Comparison of ENCODE assay signal across 8 cellular contexts in genomic region chr19:56142087-56142787, GRCh38.
A peak's percentile ranks its signal among the peaks of the same experiment; 100 is the strongest.
DNase-seq lines count a peak whose midpoint lies in the region; ATAC-seq, FAIRE-seq and TF ChIP-seq lines count a peak whose summit lies in the region.

No MANE protein-coding gene starts in this region.

- H3K4me2 ChIP-seq in parathyroid adenoma (ENCODE audit: low read length), result peak overlapping the region; percentile 57

- TF ChIP-seq CTCF in epithelial cell of esophagus (IDR thresholded peaks at IDR 0.05; ENCODE audit: insufficient read depth, low read depth, low read length, missing control alignments) (no peak), parathyroid adenoma (IDR thresholded peaks at IDR 0.05) (no peak)

- H3K4me1 ChIP-seq in parathyroid adenoma, result no peaks in the 10 kb centered on the region

- no peaks in the 10 kb centered on the region for H3K36me3 ChIP-seq in parathyroid adenoma (ENCODE audit: control insufficient read depth, insufficient read depth, low read length)

- DNase-seq in ELF-1 (ENCODE audit: low read depth, low spot score) (peak; percentile 72), NCI-H69 (lab: John Stamatoyannopoulos, UW) (peak; percentile 75), epithelial cell of esophagus (ENCODE audit: low read depth) (peak; percentile 31), HTR-8/SVneo (ENCODE audit: insufficient read length, low spot score) (no peak), SHP77 treated with DMSO at 0.1 percent for 48 hours (lab: John Stamatoyannopoulos, UW) (no peak), head of caudate nucleus (no peak)

- H3K27me3 ChIP-seq in parathyroid adenoma (ENCODE audit: control insufficient read depth, insufficient read depth, low read length), result no peaks in the 10 kb centered on the region

- H3K9me3 ChIP-seq in parathyroid adenoma (ENCODE audit: control insufficient read depth, low read length), result no peaks in the 10 kb centered on the region

- ATAC-seq in GM21423 (IDR thresholded peaks at IDR 0.05; ENCODE audit: unreplicated experiment), result no peak

- H2AFZ ChIP-seq in parathyroid adenoma, result peak overlapping the region; percentile 73

- no peak for FAIRE-seq in HTR-8/SVneo (lab: Jason Lieb, UNC)

- H3K9ac ChIP-seq in parathyroid adenoma, result no peak overlapping the region

- no peaks in the 10 kb centered on the region for H3K79me2 ChIP-seq in parathyroid adenoma

- intact Hi-C loops in head of caudate nucleus (cut with DNase I), result loop anchor here (10.0 kb wide), 1 partner anchor 173 kb away; the partner anchor contains the start of gene ZSCAN5A

- peak overlapping the region; percentile 61 for H3K27ac ChIP-seq in parathyroid adenoma

- peak overlapping the region; percentile 61 for H3K4me3 ChIP-seq in epithelial cell of esophagus (ENCODE audit: low read length)
- peak overlapping the region; percentile 67 for H3K4me3 ChIP-seq in parathyroid adenoma (ENCODE audit: low read depth, low read length)

Comparison
In these comparisons a context has a peak if more than half of its experiments do, and no peak if none do; other contexts are left out.
1. DNase-seq: peak in ELF-1 (single experiment), NCI-H69 (single experiment) and epithelial cell of esophagus (single experiment); none in HTR-8/SVneo (single experiment), SHP77 treated with DMSO at 0.1 percent for 48 hours (single experiment) and head of caudate nucleus (0 of 42).